In genomic region chr10:46224414-46224682, GRCh38 we compare ENCODE assay signal across 24 cellular contexts.
"Had no signal": no experiment of that assay in that cellular context is flagged by ENCODE, and none has a peak within 500 bp of the region (broad histone marks: within the 10 kb centered on the region; RNA-seq: fewer than 3 reads in every experiment).

No MANE protein-coding gene starts in this region.

- H3K4me1 ChIP-seq: breast epithelium, prostate gland, tibial artery had no signal

- DNase-seq: activated CD4-positive, alpha-beta T cell treated with anti-CD3 and anti-CD28 coated beads for 4 hours; activated CD4-positive, alpha-beta T cell treated with anti-CD3 and anti-CD28 coated beads, Interleukin-2, amount 50 U/mL, for 4 hours; activated gamma-delta T cell treated with Interleukin-2 at 50 U/mL for 16 hours; central memory CD4-positive, alpha-beta T cell; dermis blood vessel endothelial cell; effector CD8-positive, alpha-beta T cell; left cardiac atrium; left ventricle myocardium superior; ovary; retina; stimulated activated CD4-positive, alpha-beta T cell treated with anti-CD3 and anti-CD28 coated beads, Interleukin-4, amount 100 ng/mL, for 24 hours; stomach; T-helper 9 cell; tibial artery had no signal

- ATAC-seq: left cardiac atrium; left ventricle myocardium superior; sciatic nerve; stimulated activated memory B cell treated with anti-CD40 and anti-IgM and Interleukin-4, amounts not matched to agents 10 μg/mL and 1 μg/mL and 100 μg/mL, for 72 hours had no signal

- H3K4me1 Mint-ChIP-seq: nephron; stimulated activated memory B cell treated with anti-CD40 and anti-IgM and Interleukin-4, amounts not matched to agents 10 μg/mL and 1 μg/mL and 100 μg/mL, for 72 hours had no signal

- H3K27ac ChIP-seq: breast epithelium, neutrophil, ovary, prostate gland, skin epidermis, stomach, tibial artery, VCaP had no signal

- H3K9me3 ChIP-seq: breast epithelium, neutrophil, ovary, prostate gland, stomach, tibial artery had no signal

- H3K36me3 Mint-ChIP-seq: stimulated activated memory B cell treated with anti-CD40 and anti-IgM and Interleukin-4, amounts not matched to agents 10 μg/mL and 1 μg/mL and 100 μg/mL, for 72 hours had no signal

- H3K4me3 Mint-ChIP-seq: activated naive CD4-positive, alpha-beta T cell treated with anti-CD3 and anti-CD28 coated beads, Interleukin-2, amount 50 U/mL, for 24 hours; activated T-helper 1 cell treated with anti-CD3 and anti-CD28 coated beads, Interleukin-12 subunit alpha, Interleukin-12 subunit beta, Interleukin-2, Interleukin-4 antibody, amounts not matched to agents 30 ng/mL and 10 ng/mL and 1 ng/mL, durations not matched to agents 14 hours and 24 hours and 36 hours; nephron; stimulated activated memory B cell treated with anti-CD40 and anti-IgM and Interleukin-4, amounts not matched to agents 10 μg/mL and 1 μg/mL and 100 μg/mL, for 72 hours had no signal

- H3K9me3 Mint-ChIP-seq: activated naive CD4-positive, alpha-beta T cell treated with anti-CD3 and anti-CD28 coated beads, Interleukin-2, amount 50 U/mL, for 24 hours; activated T-helper 1 cell treated with anti-CD3 and anti-CD28 coated beads, Interleukin-12 subunit alpha, Interleukin-12 subunit beta, Interleukin-2, Interleukin-4 antibody, amounts not matched to agents 30 ng/mL and 10 ng/mL and 1 ng/mL, durations not matched to agents 14 hours and 24 hours and 36 hours; nephron had no signal

- H3K27me3 ChIP-seq: breast epithelium, neutrophil, ovary, tibial artery had no signal

- H3K27me3 Mint-ChIP-seq: activated naive CD4-positive, alpha-beta T cell treated with anti-CD3 and anti-CD28 coated beads, Interleukin-2, amount 50 U/mL, for 24 hours; stimulated activated memory B cell treated with anti-CD40 and anti-IgM and Interleukin-4, amounts not matched to agents 10 μg/mL and 1 μg/mL and 100 μg/mL, for 72 hours had no signal

- H3K4me3 ChIP-seq: breast epithelium, ovary, prostate gland, skin epidermis, stomach, tibial artery had no signal

- H3K36me3 ChIP-seq: breast epithelium, neutrophil, ovary, prostate gland, stomach, tibial artery had no signal

- H3K27ac Mint-ChIP-seq: activated T-helper 1 cell treated with anti-CD3 and anti-CD28 coated beads, Interleukin-12 subunit alpha, Interleukin-12 subunit beta, Interleukin-2, Interleukin-4 antibody, amounts not matched to agents 30 ng/mL and 10 ng/mL and 1 ng/mL, durations not matched to agents 14 hours and 24 hours and 36 hours; stimulated activated memory B cell treated with anti-CD40 and anti-IgM and Interleukin-4, amounts not matched to agents 10 μg/mL and 1 μg/mL and 100 μg/mL, for 72 hours had no signal
